Comparison of ENCODE assay signal across 1 cellular context in the genomic region with DNA sequence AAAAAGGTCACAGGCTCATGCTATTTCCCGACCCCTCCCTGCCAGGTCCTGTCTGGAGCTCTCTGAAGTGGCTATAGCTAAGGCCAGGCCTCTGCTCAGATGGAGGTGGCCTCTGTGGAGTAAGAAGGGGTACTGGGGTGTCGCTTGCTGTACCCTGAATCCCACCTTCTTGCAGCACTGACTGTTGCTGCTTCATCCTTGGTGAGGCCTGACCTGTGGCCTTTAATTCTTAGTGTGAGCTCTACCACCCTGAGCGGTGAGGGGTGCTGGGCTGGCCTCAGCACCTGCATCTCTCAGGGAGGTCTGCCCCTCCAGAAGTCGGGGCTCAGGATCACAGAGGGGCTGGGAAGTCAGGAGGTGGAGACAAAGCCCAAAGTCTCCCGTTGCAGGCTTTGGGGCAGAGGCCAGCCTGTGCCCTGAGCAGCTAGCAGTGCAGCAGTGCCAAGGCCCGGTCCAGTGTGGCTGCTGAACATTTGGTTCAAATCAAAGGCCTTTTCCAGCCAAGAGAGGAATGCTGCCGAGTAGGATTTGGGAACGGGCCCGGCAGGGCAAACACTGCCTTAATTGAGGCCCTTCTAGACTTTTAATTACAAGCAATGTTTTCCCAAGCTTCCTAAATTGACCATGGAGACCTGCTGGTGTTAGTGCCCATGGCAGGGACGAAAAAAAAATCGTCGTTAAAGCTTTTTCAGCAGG.
TF ChIP-seq lines count a peak whose summit lies in the region.

No MANE protein-coding gene starts in this region.

TF ChIP-seq in HepG2, 621 proteins besides CTCF, POLR2A, EP300 and RAD21 (continued from another document and continues in another):
- TF ChIP-seq, protein P1, sequence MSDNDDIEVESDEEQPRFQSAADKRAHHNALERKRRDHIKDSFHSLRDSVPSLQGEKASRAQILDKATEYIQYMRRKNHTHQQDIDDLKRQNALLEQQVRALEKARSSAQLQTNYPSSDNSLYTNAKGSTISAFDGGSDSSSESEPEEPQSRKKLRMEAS (IDR thresholded peaks at IDR 0.05) = no peak
- TF ChIP-seq, protein P2, sequence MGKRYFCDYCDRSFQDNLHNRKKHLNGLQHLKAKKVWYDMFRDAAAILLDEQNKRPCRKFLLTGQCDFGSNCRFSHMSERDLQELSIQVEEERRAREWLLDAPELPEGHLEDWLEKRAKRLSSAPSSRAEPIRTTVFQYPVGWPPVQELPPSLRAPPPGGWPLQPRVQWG (CRISPR knock-in tag; IDR thresholded peaks at IDR 0.05; ENCODE audit: borderline replicate concordance, low read depth) = no peak
- TF ChIP-seq RXRB (CRISPR knock-in tag; IDR thresholded peaks at IDR 0.05; ENCODE audit: borderline replicate concordance) = no peak
- TF ChIP-seq GTF2F1 (IDR thresholded peaks at IDR 0.05; ENCODE audit: low read length) = no peak
- no peak for TF ChIP-seq SMAD1 (CRISPR knock-in tag; IDR thresholded peaks at IDR 0.05; ENCODE audit: borderline replicate concordance, low read depth)
- TF ChIP-seq PITX1 (CRISPR knock-in tag; IDR thresholded peaks at IDR 0.05) = no peak; the same call in 1 of the 2 replicates
- TF ChIP-seq SP4 (CRISPR knock-in tag; IDR thresholded peaks at IDR 0.05) = no peak
- TF ChIP-seq, protein P3, sequence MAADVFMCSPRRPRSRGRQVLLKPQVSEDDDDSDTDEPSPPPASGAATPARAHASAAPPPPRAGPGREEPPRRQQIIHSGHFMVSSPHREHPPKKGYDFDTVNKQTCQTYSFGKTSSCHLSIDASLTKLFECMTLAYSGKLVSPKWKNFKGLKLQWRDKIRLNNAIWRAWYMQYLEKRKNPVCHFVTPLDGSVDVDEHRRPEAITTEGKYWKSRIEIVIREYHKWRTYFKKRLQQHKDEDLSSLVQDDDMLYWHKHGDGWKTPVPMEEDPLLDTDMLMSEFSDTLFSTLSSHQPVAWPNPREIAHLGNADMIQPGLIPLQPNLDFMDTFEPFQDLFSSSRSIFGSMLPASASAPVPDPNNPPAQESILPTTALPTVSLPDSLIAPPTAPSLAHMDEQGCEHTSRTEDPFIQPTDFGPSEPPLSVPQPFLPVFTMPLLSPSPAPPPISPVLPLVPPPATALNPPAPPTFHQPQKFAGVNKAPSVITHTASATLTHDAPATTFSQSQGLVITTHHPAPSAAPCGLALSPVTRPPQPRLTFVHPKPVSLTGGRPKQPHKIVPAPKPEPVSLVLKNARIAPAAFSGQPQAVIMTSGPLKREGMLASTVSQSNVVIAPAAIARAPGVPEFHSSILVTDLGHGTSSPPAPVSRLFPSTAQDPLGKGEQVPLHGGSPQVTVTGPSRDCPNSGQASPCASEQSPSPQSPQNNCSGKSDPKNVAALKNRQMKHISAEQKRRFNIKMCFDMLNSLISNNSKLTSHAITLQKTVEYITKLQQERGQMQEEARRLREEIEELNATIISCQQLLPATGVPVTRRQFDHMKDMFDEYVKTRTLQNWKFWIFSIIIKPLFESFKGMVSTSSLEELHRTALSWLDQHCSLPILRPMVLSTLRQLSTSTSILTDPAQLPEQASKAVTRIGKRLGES (CRISPR knock-in tag; IDR thresholded peaks at IDR 0.05; ENCODE audit: borderline replicate concordance) = no peak
- TF ChIP-seq, protein P4, sequence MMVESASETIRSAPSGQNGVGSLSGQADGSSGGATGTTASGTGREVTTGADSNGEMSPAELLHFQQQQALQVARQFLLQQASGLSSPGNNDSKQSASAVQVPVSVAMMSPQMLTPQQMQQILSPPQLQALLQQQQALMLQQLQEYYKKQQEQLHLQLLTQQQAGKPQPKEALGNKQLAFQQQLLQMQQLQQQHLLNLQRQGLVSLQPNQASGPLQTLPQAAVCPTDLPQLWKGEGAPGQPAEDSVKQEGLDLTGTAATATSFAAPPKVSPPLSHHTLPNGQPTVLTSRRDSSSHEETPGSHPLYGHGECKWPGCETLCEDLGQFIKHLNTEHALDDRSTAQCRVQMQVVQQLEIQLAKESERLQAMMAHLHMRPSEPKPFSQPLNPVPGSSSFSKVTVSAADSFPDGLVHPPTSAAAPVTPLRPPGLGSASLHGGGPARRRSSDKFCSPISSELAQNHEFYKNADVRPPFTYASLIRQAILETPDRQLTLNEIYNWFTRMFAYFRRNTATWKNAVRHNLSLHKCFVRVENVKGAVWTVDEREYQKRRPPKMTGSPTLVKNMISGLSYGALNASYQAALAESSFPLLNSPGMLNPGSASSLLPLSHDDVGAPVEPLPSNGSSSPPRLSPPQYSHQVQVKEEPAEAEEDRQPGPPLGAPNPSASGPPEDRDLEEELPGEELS (CRISPR knock-in tag; IDR thresholded peaks at IDR 0.05) = no peak; the same call in 1 of the 2 replicates
- TF ChIP-seq, protein P5, sequence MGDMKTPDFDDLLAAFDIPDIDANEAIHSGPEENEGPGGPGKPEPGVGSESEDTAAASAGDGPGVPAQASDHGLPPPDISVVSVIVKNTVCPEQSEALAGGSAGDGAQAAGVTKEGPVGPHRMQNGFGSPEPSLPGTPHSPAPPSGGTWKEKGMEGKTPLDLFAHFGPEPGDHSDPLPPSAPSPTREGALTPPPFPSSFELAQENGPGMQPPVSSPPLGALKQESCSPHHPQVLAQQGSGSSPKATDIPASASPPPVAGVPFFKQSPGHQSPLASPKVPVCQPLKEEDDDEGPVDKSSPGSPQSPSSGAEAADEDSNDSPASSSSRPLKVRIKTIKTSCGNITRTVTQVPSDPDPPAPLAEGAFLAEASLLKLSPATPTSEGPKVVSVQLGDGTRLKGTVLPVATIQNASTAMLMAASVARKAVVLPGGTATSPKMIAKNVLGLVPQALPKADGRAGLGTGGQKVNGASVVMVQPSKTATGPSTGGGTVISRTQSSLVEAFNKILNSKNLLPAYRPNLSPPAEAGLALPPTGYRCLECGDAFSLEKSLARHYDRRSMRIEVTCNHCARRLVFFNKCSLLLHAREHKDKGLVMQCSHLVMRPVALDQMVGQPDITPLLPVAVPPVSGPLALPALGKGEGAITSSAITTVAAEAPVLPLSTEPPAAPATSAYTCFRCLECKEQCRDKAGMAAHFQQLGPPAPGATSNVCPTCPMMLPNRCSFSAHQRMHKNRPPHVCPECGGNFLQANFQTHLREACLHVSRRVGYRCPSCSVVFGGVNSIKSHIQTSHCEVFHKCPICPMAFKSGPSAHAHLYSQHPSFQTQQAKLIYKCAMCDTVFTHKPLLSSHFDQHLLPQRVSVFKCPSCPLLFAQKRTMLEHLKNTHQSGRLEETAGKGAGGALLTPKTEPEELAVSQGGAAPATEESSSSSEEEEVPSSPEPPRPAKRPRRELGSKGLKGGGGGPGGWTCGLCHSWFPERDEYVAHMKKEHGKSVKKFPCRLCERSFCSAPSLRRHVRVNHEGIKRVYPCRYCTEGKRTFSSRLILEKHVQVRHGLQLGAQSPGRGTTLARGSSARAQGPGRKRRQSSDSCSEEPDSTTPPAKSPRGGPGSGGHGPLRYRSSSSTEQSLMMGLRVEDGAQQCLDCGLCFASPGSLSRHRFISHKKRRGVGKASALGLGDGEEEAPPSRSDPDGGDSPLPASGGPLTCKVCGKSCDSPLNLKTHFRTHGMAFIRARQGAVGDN (CRISPR knock-in tag; IDR thresholded peaks at IDR 0.05) = peak; percentile 57
- peak; percentile 88; the same call in 1 of the 2 replicates for TF ChIP-seq ZNF337 (CRISPR knock-in tag; IDR thresholded peaks at IDR 0.05; ENCODE audit: borderline replicate concordance, low read depth)
- no peak for TF ChIP-seq ZNF629 (CRISPR knock-in tag; conservative IDR thresholded peaks at IDR 0.05)
- no peak for TF ChIP-seq NFE2 (CRISPR knock-in tag; IDR thresholded peaks at IDR 0.05)
- TF ChIP-seq ZNF605 (CRISPR knock-in tag; IDR thresholded peaks at IDR 0.05) = no peak; the same call in 1 of the 2 replicates
- TF ChIP-seq ZNF749 (CRISPR knock-in tag; IDR thresholded peaks at IDR 0.05; ENCODE audit: borderline replicate concordance) = no peak; the same call in 1 of the 2 replicates
- TF ChIP-seq MZF1 (CRISPR knock-in tag; IDR thresholded peaks at IDR 0.05; ENCODE audit: borderline replicate concordance) = no peak
- no peak for TF ChIP-seq FOXJ3 (CRISPR knock-in tag; IDR thresholded peaks at IDR 0.05; ENCODE audit: borderline replicate concordance)
- TF ChIP-seq SP140L (CRISPR knock-in tag; IDR thresholded peaks at IDR 0.05; ENCODE audit: borderline replicate concordance) = no peak
- no peak for TF ChIP-seq PCBP1 (IDR thresholded peaks at IDR 0.05; ENCODE audit: borderline replicate concordance, low read depth, low read length)
- TF ChIP-seq, protein P6, sequence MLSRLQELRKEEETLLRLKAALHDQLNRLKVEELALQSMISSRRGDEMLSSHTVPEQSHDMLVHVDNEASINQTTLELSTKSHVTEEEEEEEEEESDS (CRISPR knock-in tag; IDR thresholded peaks at IDR 0.05; ENCODE audit: borderline replicate concordance) = peak; percentile 83; the same call in 1 of the 2 replicates
- no peak for TF ChIP-seq FOXK2 (IDR thresholded peaks at IDR 0.05)
- no peak for TF ChIP-seq HMGA1 (CRISPR knock-in tag; conservative IDR thresholded peaks at IDR 0.05)
- TF ChIP-seq ZNF747 (CRISPR knock-in tag; IDR thresholded peaks at IDR 0.05; ENCODE audit: borderline replicate concordance) = no peak
- TF ChIP-seq NCOA2 (CRISPR knock-in tag; IDR thresholded peaks at IDR 0.05) = no peak
- TF ChIP-seq, protein P7, sequence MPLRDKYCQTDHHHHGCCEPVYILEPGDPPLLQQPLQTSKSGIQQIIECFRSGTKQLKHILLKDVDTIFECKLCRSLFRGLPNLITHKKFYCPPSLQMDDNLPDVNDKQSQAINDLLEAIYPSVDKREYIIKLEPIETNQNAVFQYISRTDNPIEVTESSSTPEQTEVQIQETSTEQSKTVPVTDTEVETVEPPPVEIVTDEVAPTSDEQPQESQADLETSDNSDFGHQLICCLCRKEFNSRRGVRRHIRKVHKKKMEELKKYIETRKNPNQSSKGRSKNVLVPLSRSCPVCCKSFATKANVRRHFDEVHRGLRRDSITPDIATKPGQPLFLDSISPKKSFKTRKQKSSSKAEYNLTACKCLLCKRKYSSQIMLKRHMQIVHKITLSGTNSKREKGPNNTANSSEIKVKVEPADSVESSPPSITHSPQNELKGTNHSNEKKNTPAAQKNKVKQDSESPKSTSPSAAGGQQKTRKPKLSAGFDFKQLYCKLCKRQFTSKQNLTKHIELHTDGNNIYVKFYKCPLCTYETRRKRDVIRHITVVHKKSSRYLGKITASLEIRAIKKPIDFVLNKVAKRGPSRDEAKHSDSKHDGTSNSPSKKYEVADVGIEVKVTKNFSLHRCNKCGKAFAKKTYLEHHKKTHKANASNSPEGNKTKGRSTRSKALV (CRISPR knock-in tag; IDR thresholded peaks at IDR 0.05) = peak; percentile 2; the same call in 1 of the 2 replicates
- no peak for TF ChIP-seq ISL2 (CRISPR knock-in tag; IDR thresholded peaks at IDR 0.05)
- no peak for TF ChIP-seq ZBTB38 (CRISPR knock-in tag; IDR thresholded peaks at IDR 0.05)
- TF ChIP-seq NFKBIZ (CRISPR knock-in tag; IDR thresholded peaks at IDR 0.05) = no peak
- TF ChIP-seq NCOR1 (IDR thresholded peaks at IDR 0.05; ENCODE audit: borderline replicate concordance, low read length) = no peak
- no peak for TF ChIP-seq ZNF841 (CRISPR knock-in tag; IDR thresholded peaks at IDR 0.05; ENCODE audit: borderline replicate concordance)
- TF ChIP-seq RBM39 (IDR thresholded peaks at IDR 0.05; ENCODE audit: low read depth, low read length, poor library complexity, severe bottlenecking) = no peak
- no peak for TF ChIP-seq ZNF891 (CRISPR knock-in tag; IDR thresholded peaks at IDR 0.05)
- TF ChIP-seq ZNF451 (CRISPR knock-in tag; IDR thresholded peaks at IDR 0.05) = no peak
- no peak for TF ChIP-seq MXD4 (CRISPR knock-in tag; IDR thresholded peaks at IDR 0.05)
- no peak for TF ChIP-seq TAF15 (IDR thresholded peaks at IDR 0.05; ENCODE audit: low read depth, low read length, poor library complexity, severe bottlenecking)
- TF ChIP-seq HNRNPH1 (optimal IDR thresholded peaks at IDR 0.05; ENCODE audit: low read depth, low read length) = no peak
- TF ChIP-seq ZNF446 (CRISPR knock-in tag; IDR thresholded peaks at IDR 0.05) = no peak
- 0 out of 2 replicates have a peak, but pooled peaks have one; percentile 9 for TF ChIP-seq FLYWCH1 (CRISPR knock-in tag; IDR thresholded peaks at IDR 0.05)
- TF ChIP-seq SMARCE1 (IDR thresholded peaks at IDR 0.05; ENCODE audit: borderline replicate concordance) = no peak
- no peak for TF ChIP-seq ZNF12 (CRISPR knock-in tag; IDR thresholded peaks at IDR 0.05)
- TF ChIP-seq ZNF264 (CRISPR knock-in tag; IDR thresholded peaks at IDR 0.05) = no peak
- TF ChIP-seq ZNF720 (CRISPR knock-in tag; IDR thresholded peaks at IDR 0.05) = no peak
- TF ChIP-seq, protein P8, sequence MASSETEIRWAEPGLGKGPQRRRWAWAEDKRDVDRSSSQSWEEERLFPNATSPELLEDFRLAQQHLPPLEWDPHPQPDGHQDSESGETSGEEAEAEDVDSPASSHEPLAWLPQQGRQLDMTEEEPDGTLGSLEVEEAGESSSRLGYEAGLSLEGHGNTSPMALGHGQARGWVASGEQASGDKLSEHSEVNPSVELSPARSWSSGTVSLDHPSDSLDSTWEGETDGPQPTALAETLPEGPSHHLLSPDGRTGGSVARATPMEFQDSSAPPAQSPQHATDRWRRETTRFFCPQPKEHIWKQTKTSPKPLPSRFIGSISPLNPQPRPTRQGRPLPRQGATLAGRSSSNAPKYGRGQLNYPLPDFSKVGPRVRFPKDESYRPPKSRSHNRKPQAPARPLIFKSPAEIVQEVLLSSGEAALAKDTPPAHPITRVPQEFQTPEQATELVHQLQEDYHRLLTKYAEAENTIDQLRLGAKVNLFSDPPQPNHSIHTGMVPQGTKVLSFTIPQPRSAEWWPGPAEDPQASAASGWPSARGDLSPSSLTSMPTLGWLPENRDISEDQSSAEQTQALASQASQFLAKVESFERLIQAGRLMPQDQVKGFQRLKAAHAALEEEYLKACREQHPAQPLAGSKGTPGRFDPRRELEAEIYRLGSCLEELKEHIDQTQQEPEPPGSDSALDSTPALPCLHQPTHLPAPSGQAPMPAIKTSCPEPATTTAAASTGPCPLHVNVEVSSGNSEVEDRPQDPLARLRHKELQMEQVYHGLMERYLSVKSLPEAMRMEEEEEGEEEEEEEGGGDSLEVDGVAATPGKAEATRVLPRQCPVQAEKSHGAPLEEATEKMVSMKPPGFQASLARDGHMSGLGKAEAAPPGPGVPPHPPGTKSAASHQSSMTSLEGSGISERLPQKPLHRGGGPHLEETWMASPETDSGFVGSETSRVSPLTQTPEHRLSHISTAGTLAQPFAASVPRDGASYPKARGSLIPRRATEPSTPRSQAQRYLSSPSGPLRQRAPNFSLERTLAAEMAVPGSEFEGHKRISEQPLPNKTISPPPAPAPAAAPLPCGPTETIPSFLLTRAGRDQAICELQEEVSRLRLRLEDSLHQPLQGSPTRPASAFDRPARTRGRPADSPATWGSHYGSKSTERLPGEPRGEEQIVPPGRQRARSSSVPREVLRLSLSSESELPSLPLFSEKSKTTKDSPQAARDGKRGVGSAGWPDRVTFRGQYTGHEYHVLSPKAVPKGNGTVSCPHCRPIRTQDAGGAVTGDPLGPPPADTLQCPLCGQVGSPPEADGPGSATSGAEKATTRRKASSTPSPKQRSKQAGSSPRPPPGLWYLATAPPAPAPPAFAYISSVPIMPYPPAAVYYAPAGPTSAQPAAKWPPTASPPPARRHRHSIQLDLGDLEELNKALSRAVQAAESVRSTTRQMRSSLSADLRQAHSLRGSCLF (CRISPR knock-in tag; IDR thresholded peaks at IDR 0.05; ENCODE audit: borderline replicate concordance) = no peak
- TF ChIP-seq ZNF572 (CRISPR knock-in tag; IDR thresholded peaks at IDR 0.05) = no peak
